Comparison of ENCODE assay signal across 1 cellular context in genomic region chr22:41948142-41948541, GRCh38.
TF ChIP-seq lines count a peak whose summit lies in the region.

No MANE protein-coding gene starts in this region.

TF ChIP-seq in GM23338, 12 proteins besides CTCF, POLR2A, EP300 and RAD21:
- TF ChIP-seq REST (IDR thresholded peaks at IDR 0.05; ENCODE audit: unreplicated experiment): no peak
- TF ChIP-seq EZH2 (IDR thresholded peaks at IDR 0.05; ENCODE audit: low read depth, unreplicated experiment): no peak
- no peak for TF ChIP-seq NANOG (IDR thresholded peaks at IDR 0.05; ENCODE audit: borderline replicate concordance)
- TF ChIP-seq POLR2AphosphoS5 (IDR thresholded peaks at IDR 0.05; ENCODE audit: low read depth): no peak
- no peak for TF ChIP-seq ETS1 (IDR thresholded peaks at IDR 0.05)
- no peak for TF ChIP-seq JUNB (IDR thresholded peaks at IDR 0.05; ENCODE audit: unreplicated experiment)
- no peak for TF ChIP-seq ZNF114 (CRISPR knock-in tag; IDR thresholded peaks at IDR 0.05)
- TF ChIP-seq ZNF331 (CRISPR knock-in tag; IDR thresholded peaks at IDR 0.05; ENCODE audit: low read depth): no peak
- no peak for TF ChIP-seq CREB1 (CRISPR knock-in tag; IDR thresholded peaks at IDR 0.05; ENCODE audit: low read depth)
- TF ChIP-seq ZNF462 (CRISPR knock-in tag; IDR thresholded peaks at IDR 0.05): no peak
- TF ChIP-seq STAT1 (IDR thresholded peaks at IDR 0.05; ENCODE audit: unreplicated experiment): no peak
- TF ChIP-seq EZH2phosphoT487 (IDR thresholded peaks at IDR 0.05; ENCODE audit: unreplicated experiment): no peak
